ENCODE assay signal across 18 cellular contexts in genomic region chr3:189309400-189309975, GRCh38.
A peak's percentile ranks its signal among the peaks of the same experiment; 100 is the strongest.
DNase-seq lines count a peak whose midpoint lies in the region; ATAC-seq and TF ChIP-seq lines count a peak whose summit lies in the region.
"Had no signal": no experiment of that assay in that cellular context is flagged by ENCODE, and none has a peak within 500 bp of the region (broad histone marks: within the 10 kb centered on the region; RNA-seq: fewer than 3 reads in every experiment).

No MANE protein-coding gene starts in this region.

- H3K9me3 ChIP-seq in RWPE2 (ENCODE audit: severe bottlenecking) = no peaks in the 10 kb centered on the region
- H3K9me3 ChIP-seq in thymus (ENCODE audit: control insufficient read depth) = no peaks in the 10 kb centered on the region
- H3K9me3 ChIP-seq: right lobe of liver, upper lobe of left lung had no signal

- CTCF ChIA-PET in activated naive CD4-positive, alpha-beta T cell treated with anti-CD3 and anti-CD28 coated beads, Interleukin-2, amount 10 ng/mL, durations not matched to agents 7 days and 5 days (lab: Charles Lee) = interaction anchor here (1.3 to 2.6 kb wide), 3 partner anchors 11 to 30 kb away, joined by 4 to 9 read pairs (median 4); no protein-coding TSS in a partner anchor

- H3K36me3 ChIP-seq in RWPE2 (ENCODE audit: low read depth) = no peaks in the 10 kb centered on the region
- H3K36me3 ChIP-seq in thymus (ENCODE audit: control insufficient read depth, insufficient read depth) = no peaks in the 10 kb centered on the region
- H3K36me3 ChIP-seq: cardiac muscle cell, right lobe of liver, upper lobe of left lung had no signal

- H3K27ac ChIP-seq in RWPE2 (ENCODE audit: poor library complexity, severe bottlenecking) (peak overlapping the region; percentile 47), foreskin keratinocyte (peak overlapping the region; percentile 28), thymus (ENCODE audit: low read depth) (peak overlapping the region; percentile 11)
- H3K27ac ChIP-seq: cardiac muscle cell, right lobe of liver, upper lobe of left lung had no signal

- no peak overlapping the region for H3K4me3 Mint-ChIP-seq in activated naive CD4-positive, alpha-beta T cell treated with anti-CD3 and anti-CD28 coated beads, Interleukin-2, amount 10 ng/mL, durations not matched to agents 7 days and 5 days
- H3K4me3 Mint-ChIP-seq in endothelial cell (ENCODE audit: unreplicated experiment) = no peak overlapping the region
- H3K4me3 Mint-ChIP-seq: naive thymus-derived CD8-positive, alpha-beta T cell had no signal

- peak; percentile 76 for ATAC-seq in RWPE2 (ENCODE audit: low read depth)
- ATAC-seq in foreskin keratinocyte = peak; percentile 71
- ATAC-seq: left ventricle myocardium superior; naive thymus-derived CD8-positive, alpha-beta T cell; right lobe of liver had no signal

- no peak for DNase-seq in activated naive CD4-positive, alpha-beta T cell treated with anti-CD3 and anti-CD28 coated beads, Interleukin-2, amount 10 ng/mL, durations not matched to agents 7 days and 5 days
- no peak for DNase-seq in activated naive CD4-positive, alpha-beta T cell treated with Interleukin-2 at 50 U/mL for 16 hours
- DNase-seq in RWPE2 (ENCODE audit: low spot score) (no peak), foreskin keratinocyte (peak in 1 of 2 donors; percentile 75), midbrain (lab: John Stamatoyannopoulos, UW) (no peak), endothelial cell (ENCODE audit: low spot score) (no peak)
- DNase-seq in stimulated activated CD4-positive, alpha-beta T cell treated with anti-CD3 and anti-CD28 coated beads, Interleukin-4, amount 100 ng/mL, for 4 hours = no peak
- DNase-seq: activated naive CD4-positive, alpha-beta T cell treated with anti-CD3 and anti-CD28 coated beads, Interleukin-2, amount 50 U/mL, for 16 hours; effector CD4-positive, alpha-beta T cell; IMR-90; left ventricle myocardium superior; naive thymus-derived CD8-positive, alpha-beta T cell; right lobe of liver; SIG-M5; stimulated activated CD4-positive, alpha-beta T cell treated with anti-CD3 and anti-CD28 coated beads, Interleukin-2, amount 100 ng/mL, for 48 hours; upper lobe of left lung had no signal

- TF ChIP-seq CTCF in RWPE2 (IDR thresholded peaks at IDR 0.05; ENCODE audit: poor library complexity, severe bottlenecking) (no peak), foreskin keratinocyte (conservative IDR thresholded peaks at IDR 0.05) (no peak), endothelial cell (IDR thresholded peaks at IDR 0.05; ENCODE audit: unreplicated experiment) (no peak)

- no peaks in the 10 kb centered on the region for H3K27me3 ChIP-seq in RWPE2 (ENCODE audit: insufficient read depth, poor library complexity, severe bottlenecking)
- no peaks in the 10 kb centered on the region for H3K27me3 ChIP-seq in foreskin keratinocyte
- no peaks in the 10 kb centered on the region for H3K27me3 ChIP-seq in thymus (ENCODE audit: control insufficient read depth, insufficient read depth)
- H3K27me3 ChIP-seq: cardiac muscle cell, right lobe of liver, upper lobe of left lung had no signal

- H3K27me3 Mint-ChIP-seq in activated naive CD4-positive, alpha-beta T cell treated with anti-CD3 and anti-CD28 coated beads, Interleukin-2, amount 10 ng/mL, durations not matched to agents 7 days and 5 days = no peaks in the 10 kb centered on the region
- peaks cover 2% of the 10 kb centered on the region for H3K27me3 Mint-ChIP-seq in endothelial cell (ENCODE audit: unreplicated experiment)
- H3K27me3 Mint-ChIP-seq: naive thymus-derived CD8-positive, alpha-beta T cell had no signal

- peak overlapping the region; percentile 1 for H3K27ac Mint-ChIP-seq in activated naive CD4-positive, alpha-beta T cell treated with anti-CD3 and anti-CD28 coated beads, Interleukin-2, amount 10 ng/mL, durations not matched to agents 7 days and 5 days
- no peak overlapping the region for H3K27ac Mint-ChIP-seq in endothelial cell (ENCODE audit: unreplicated experiment)
- H3K27ac Mint-ChIP-seq: naive thymus-derived CD8-positive, alpha-beta T cell had no signal

- 76% methylated on average over 6 of the region's 6 CpGs for WGBS in thymus

- H3K4me1 ChIP-seq in RWPE2 (ENCODE audit: insufficient read depth, poor library complexity, severe bottlenecking) (peaks cover 39% of the 10 kb centered on the region), foreskin keratinocyte (peaks cover 21% of the 10 kb centered on the region), thymus (ENCODE audit: control insufficient read depth, insufficient read depth, low read length) (no peaks in the 10 kb centered on the region)
- H3K4me1 ChIP-seq: right lobe of liver had no signal

- H3K36me3 Mint-ChIP-seq in activated naive CD4-positive, alpha-beta T cell treated with anti-CD3 and anti-CD28 coated beads, Interleukin-2, amount 10 ng/mL, durations not matched to agents 7 days and 5 days = no peaks in the 10 kb centered on the region
- no peaks in the 10 kb centered on the region for H3K36me3 Mint-ChIP-seq in endothelial cell (ENCODE audit: low read depth, unreplicated experiment)
- H3K36me3 Mint-ChIP-seq: naive thymus-derived CD8-positive, alpha-beta T cell had no signal

- peaks cover 12% of the 10 kb centered on the region for H3K4me1 Mint-ChIP-seq in activated naive CD4-positive, alpha-beta T cell treated with anti-CD3 and anti-CD28 coated beads, Interleukin-2, amount 10 ng/mL, durations not matched to agents 7 days and 5 days
- no peaks in the 10 kb centered on the region for H3K4me1 Mint-ChIP-seq in endothelial cell (ENCODE audit: unreplicated experiment)

- no peaks in the 10 kb centered on the region for H3K9me3 Mint-ChIP-seq in activated naive CD4-positive, alpha-beta T cell treated with anti-CD3 and anti-CD28 coated beads, Interleukin-2, amount 10 ng/mL, durations not matched to agents 7 days and 5 days
- H3K9me3 Mint-ChIP-seq in endothelial cell (ENCODE audit: unreplicated experiment) = no peaks in the 10 kb centered on the region
- H3K9me3 Mint-ChIP-seq: naive thymus-derived CD8-positive, alpha-beta T cell had no signal

- H3K4me3 ChIP-seq in RWPE2 (ENCODE audit: severe bottlenecking) (no peak overlapping the region), thymus (ENCODE audit: low read length) (no peak overlapping the region)
- H3K4me3 ChIP-seq: cardiac muscle cell, right lobe of liver, upper lobe of left lung had no signal
